15 cellular contexts compared by ENCODE assay signal in genomic region chr18:60246606-60247005, GRCh38.
DNase-seq lines count a peak whose midpoint lies in the region; ATAC-seq, FAIRE-seq and TF ChIP-seq lines count a peak whose summit lies in the region.
"Had no signal": no experiment of that assay in that cellular context is flagged by ENCODE, and none has a peak within 500 bp of the region (broad histone marks: within the 10 kb centered on the region; RNA-seq: fewer than 3 reads in every experiment).

No MANE protein-coding gene starts in this region.

- FAIRE-seq in GM12891 (lab: Jason Lieb, UNC): no peak
- FAIRE-seq: A549 had no signal

- H3K4me3 ChIP-seq in DOHH2 (ENCODE audit: low read length) (no peak overlapping the region), thyroid gland (replicated peaks in 1 of 3) (no peak overlapping the region)
- H3K4me3 ChIP-seq: A549, testis had no signal

- ATAC-seq in GM19438 (IDR thresholded peaks at IDR 0.05; ENCODE audit: low read depth, unreplicated experiment) (peak; percentile 87), HG02884 (IDR thresholded peaks at IDR 0.05; ENCODE audit: unreplicated experiment) (peak; percentile 80), HG03575 (IDR thresholded peaks at IDR 0.05; ENCODE audit: extremely low read depth, insufficient number of reproducible peaks, low FRiP score, unreplicated experiment) (peak; percentile 58)
- ATAC-seq: A549; activated T-helper 17 cell treated with anti-CD3 and anti-CD28 coated beads, Interleukin-2, amount 50 U/mL, for 72 hours; left ventricle myocardium superior; WTC11 had no signal

- peak overlapping the region; percentile 50 for H3K4me2 ChIP-seq in DOHH2 (ENCODE audit: low read length)
- H3K4me2 ChIP-seq: A549 had no signal

- no peaks in the 10 kb centered on the region for H3K79me2 ChIP-seq in DOHH2 (ENCODE audit: control insufficient read depth, low read length)

- intact Hi-C loops in thyroid gland (cut with DNase I): no loop called here

- DNase-seq in NK-92 (lab: John Stamatoyannopoulos, UW; ENCODE audit: unreplicated experiment) (no peak), GM12891 (ENCODE audit: insufficient read length, low spot score) (no peak), thyroid gland (no peak), GDM1 (lab: John Stamatoyannopoulos, UW) (no peak)
- DNase-seq: left ventricle myocardium superior; NCI-H187; stimulated activated CD4-positive, alpha-beta T cell treated with anti-CD3 and anti-CD28 coated beads, Interleukin-4, amount 100 ng/mL, for 24 hours; testis had no signal

- H3K27me3 ChIP-seq in DOHH2 (ENCODE audit: control insufficient read depth, low read length): no peaks in the 10 kb centered on the region
- H3K27me3 ChIP-seq in thyroid gland: no peaks in the 10 kb centered on the region
- H3K27me3 ChIP-seq: testis had no signal

- no peaks in the 10 kb centered on the region for H3F3A ChIP-seq in DOHH2 (ENCODE audit: control insufficient read depth, insufficient read depth)

- no peak for TF ChIP-seq CTCF in DOHH2 (IDR thresholded peaks at IDR 0.05; ENCODE audit: low read depth, low read length, poor library complexity, severe bottlenecking)
- TF ChIP-seq CTCF in thyroid gland (IDR thresholded peaks at IDR 0.05): no peak

- H4K20me1 ChIP-seq in DOHH2 (ENCODE audit: control insufficient read depth, insufficient read depth, low read depth, low read length): no peaks in the 10 kb centered on the region

- H3K27ac ChIP-seq in DOHH2 (ENCODE audit: low read depth, low read length) (peak overlapping the region; percentile 66), thyroid gland (no peak overlapping the region)
- H3K27ac ChIP-seq: A549 had no signal

- H3K9me3 ChIP-seq in DOHH2 (ENCODE audit: control insufficient read depth, insufficient read depth, low read length) (no peaks in the 10 kb centered on the region), thyroid gland (no peaks in the 10 kb centered on the region)
- H3K9me3 ChIP-seq: A549, testis had no signal

- no peaks in the 10 kb centered on the region for H3K9me2 ChIP-seq in DOHH2 (replicated peaks; ENCODE audit: control insufficient read depth, low read length)

- H3K4me1 ChIP-seq in DOHH2 (ENCODE audit: control insufficient read depth, low read length): peaks cover 42% of the 10 kb centered on the region
- H3K4me1 ChIP-seq in thyroid gland: no peaks in the 10 kb centered on the region
- H3K4me1 ChIP-seq: A549, testis had no signal

- TF ChIP-seq POLR2A in GM12891 (IDR thresholded peaks at IDR 0.05; ENCODE audit: low read depth, low read length): no peak
- TF ChIP-seq POLR2A in thyroid gland (IDR thresholded peaks at IDR 0.05): no peak

- H3K36me3 ChIP-seq in DOHH2 (ENCODE audit: control insufficient read depth, low read length): no peaks in the 10 kb centered on the region
- H3K36me3 ChIP-seq in thyroid gland: no peaks in the 10 kb centered on the region

- WGBS in thyroid gland, 2 donors: 87 to 88% methylated on average over 1 of the region's 1 CpG

TF ChIP-seq in GM12891, 5 proteins besides CTCF, POLR2A, EP300 and RAD21:
- TF ChIP-seq POLR2AphosphoS5 (IDR thresholded peaks at IDR 0.05; ENCODE audit: low read depth, low read length) (no peak), TAF1 (IDR thresholded peaks at IDR 0.05; ENCODE audit: low read depth, low read length) (no peak), SPI1 (IDR thresholded peaks at IDR 0.05; ENCODE audit: low read depth, low read length) (no peak), PAX5 (IDR thresholded peaks at IDR 0.05; ENCODE audit: insufficient read depth, low read length, severe bottlenecking) (no peak), POU2F2 (IDR thresholded peaks at IDR 0.05; ENCODE audit: low read depth, low read length) (no peak)
